3 cellular contexts compared by ENCODE assay signal in genomic region chr6:29984232-29984631, GRCh38.
A peak's percentile ranks its signal among the peaks of the same experiment; 100 is the strongest.
TF ChIP-seq lines count a peak whose summit lies in the region.

No MANE protein-coding gene starts in this region.

TF ChIP-seq in A549, 52 proteins besides CTCF, POLR2A, EP300 and RAD21:
- TF ChIP-seq CBX2 (IDR thresholded peaks at IDR 0.05; ENCODE audit: borderline replicate concordance, low read depth), result no peak
- peak; percentile 62 for TF ChIP-seq MAFK (IDR thresholded peaks at IDR 0.05; ENCODE audit: partially characterized antibody)

TF ChIP-seq in IMR-90, 13 proteins besides CTCF, POLR2A, EP300 and RAD21:
- TF ChIP-seq RFX5 (IDR thresholded peaks at IDR 0.05; ENCODE audit: low read depth, low read length) (no peak), ELK1 (IDR thresholded peaks at IDR 0.05; ENCODE audit: borderline replicate concordance, low read depth, low read length) (no peak), SMC3 (IDR thresholded peaks at IDR 0.05; ENCODE audit: low read depth, low read length) (no peak), MAFK (IDR thresholded peaks at IDR 0.05; ENCODE audit: low read depth, low read length) (peak; percentile 50; the same call in 1 of the 2 replicates), BHLHE40 (IDR thresholded peaks at IDR 0.05; ENCODE audit: low read depth, low read length) (no peak), MXI1 (IDR thresholded peaks at IDR 0.05; ENCODE audit: borderline replicate concordance, low read depth, low read length) (no peak), RCOR1 (IDR thresholded peaks at IDR 0.05; ENCODE audit: insufficient replicate concordance, low read length) (no peak)

TF ChIP-seq in H1, 55 proteins besides CTCF, POLR2A, EP300 and RAD21:
- TF ChIP-seq BRCA1 (IDR thresholded peaks at IDR 0.05; ENCODE audit: low read depth, low read length), result no peak
- TF ChIP-seq CBX5 (IDR thresholded peaks at IDR 0.05; ENCODE audit: low read depth, low read length), result no peak
- TF ChIP-seq SP4 (IDR thresholded peaks at IDR 0.05; ENCODE audit: low read length), result no peak
- TF ChIP-seq CHD1 (IDR thresholded peaks at IDR 0.05; ENCODE audit: low read depth, low read length), result no peak
- TF ChIP-seq CEBPB (IDR thresholded peaks at IDR 0.05; ENCODE audit: low read depth, low read length), result no peak
- TF ChIP-seq CBX8 (IDR thresholded peaks at IDR 0.05; ENCODE audit: borderline replicate concordance, low read depth, low read length), result no peak
- no peak for TF ChIP-seq CREB1 (IDR thresholded peaks at IDR 0.05)
- TF ChIP-seq KDM4A (IDR thresholded peaks at IDR 0.05; ENCODE audit: low read depth, low read length, severe bottlenecking), result no peak
- no peak for TF ChIP-seq SIRT6 (IDR thresholded peaks at IDR 0.05; ENCODE audit: low read length)
- TF ChIP-seq POLR2AphosphoS5 (IDR thresholded peaks at IDR 0.05; ENCODE audit: low read depth, low read length), result no peak
- TF ChIP-seq TBP (IDR thresholded peaks at IDR 0.05; ENCODE audit: low read depth, low read length), result no peak
- no peak for TF ChIP-seq FOSL1 (IDR thresholded peaks at IDR 0.05; ENCODE audit: insufficient read depth, low read depth, low read length)
- TF ChIP-seq NANOG (IDR thresholded peaks at IDR 0.05; ENCODE audit: insufficient read depth, low read depth, low read length, poor library complexity, severe bottlenecking), result no peak
